ENCODE assay signal across 17 cellular contexts in the genomic region with DNA sequence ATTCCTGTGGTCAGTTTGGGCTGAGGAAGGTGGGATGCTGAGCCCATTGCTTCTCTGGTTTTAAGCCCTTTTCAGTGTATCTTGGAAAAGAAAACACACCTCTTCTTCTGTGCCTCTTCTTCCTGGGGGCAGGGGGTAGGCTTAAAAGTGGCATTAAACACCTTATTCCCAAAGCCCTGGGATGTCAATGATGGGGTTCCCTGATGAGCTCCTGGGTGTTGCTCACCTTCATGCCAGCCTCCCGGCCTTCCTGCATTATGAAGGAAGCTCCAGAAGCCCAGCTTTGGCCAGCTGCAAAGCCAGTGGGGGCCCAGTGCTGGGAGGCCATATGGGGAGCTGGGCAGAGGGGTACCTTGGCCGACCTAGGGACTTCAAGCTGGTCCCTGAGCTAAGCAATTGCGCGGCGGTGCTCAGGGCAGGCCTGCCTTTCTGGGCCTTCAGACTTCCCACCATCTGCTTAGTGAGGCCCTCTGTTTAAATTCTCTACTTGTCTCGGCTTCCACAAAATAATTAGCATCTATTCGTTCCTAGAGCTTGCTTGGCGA.
"Had no signal": no experiment of that assay in that cellular context is flagged by ENCODE, and none has a peak within 500 bp of the region (broad histone marks: within the 10 kb centered on the region; RNA-seq: fewer than 3 reads in every experiment).

No MANE protein-coding gene starts in this region.

- H3K36me3 Mint-ChIP-seq: natural killer cell; stimulated activated memory B cell treated with anti-CD40 and anti-IgM and Interleukin-4, amounts not matched to agents 10 μg/mL and 1 μg/mL and 100 μg/mL, for 72 hours had no signal

- H3K4me1 Mint-ChIP-seq: natural killer cell; stimulated activated memory B cell treated with anti-CD40 and anti-IgM and Interleukin-4, amounts not matched to agents 10 μg/mL and 1 μg/mL and 100 μg/mL, for 72 hours had no signal

- DNase-seq: cerebellar nuclear complex; foreskin keratinocyte; head of caudate nucleus; mucosa of descending colon; natural killer cell; stimulated activated CD4-positive, alpha-beta T cell treated with anti-CD3 and anti-CD28 coated beads, Interleukin-15, amount 100 ng/mL, for 24 hours; stimulated activated CD4-positive, alpha-beta T cell treated with anti-CD3 and anti-CD28 coated beads, Interleukin-1b, Interleukin-23, amount 100 ng/mL, for 48 hours; stimulated activated CD4-positive, alpha-beta T cell treated with anti-CD3 and anti-CD28 coated beads, Interleukin-4, amount 100 ng/mL, for 24 hours; stomach; transverse colon had no signal

- H3K4me3 Mint-ChIP-seq: dendritic cell treated with granulocyte-macrophage colony-stimulating factor and Interleukin-4, amounts not matched to agents 40 ng/mL and 50 ng/mL, for 4 days; natural killer cell; neural crest cell; stimulated activated memory B cell treated with anti-CD40 and anti-IgM and Interleukin-4, amounts not matched to agents 10 μg/mL and 1 μg/mL and 100 μg/mL, for 72 hours had no signal

- H3K27me3 ChIP-seq: foreskin keratinocyte had no signal

- H3K79me2 ChIP-seq: hepatocyte, parathyroid adenoma had no signal

- H2AFZ ChIP-seq: hepatocyte, parathyroid adenoma had no signal

- H3K27ac ChIP-seq: foreskin keratinocyte, hepatocyte, parathyroid adenoma, prostate gland, stomach, thoracic aorta, transverse colon had no signal

- H3K4me2 ChIP-seq: hepatocyte had no signal

- H3K36me3 ChIP-seq: prostate gland, stomach, thoracic aorta, transverse colon had no signal

- H3K27ac Mint-ChIP-seq: dendritic cell treated with granulocyte-macrophage colony-stimulating factor and Interleukin-4, amounts not matched to agents 40 ng/mL and 50 ng/mL, for 4 days; natural killer cell; stimulated activated memory B cell treated with anti-CD40 and anti-IgM and Interleukin-4, amounts not matched to agents 10 μg/mL and 1 μg/mL and 100 μg/mL, for 72 hours had no signal

- H3K4me1 ChIP-seq: foreskin keratinocyte, parathyroid adenoma, prostate gland, stomach, transverse colon had no signal

- ATAC-seq: foreskin keratinocyte; mucosa of descending colon; stimulated activated memory B cell treated with anti-CD40 and anti-IgM and Interleukin-4, amounts not matched to agents 10 μg/mL and 1 μg/mL and 100 μg/mL, for 72 hours had no signal

- H3K4me3 ChIP-seq: hepatocyte, mucosa of descending colon, prostate gland, stomach, thoracic aorta, transverse colon had no signal

- H3K9me3 Mint-ChIP-seq: natural killer cell had no signal
